ENCODE assay signal across 20 cellular contexts in the genomic region with DNA sequence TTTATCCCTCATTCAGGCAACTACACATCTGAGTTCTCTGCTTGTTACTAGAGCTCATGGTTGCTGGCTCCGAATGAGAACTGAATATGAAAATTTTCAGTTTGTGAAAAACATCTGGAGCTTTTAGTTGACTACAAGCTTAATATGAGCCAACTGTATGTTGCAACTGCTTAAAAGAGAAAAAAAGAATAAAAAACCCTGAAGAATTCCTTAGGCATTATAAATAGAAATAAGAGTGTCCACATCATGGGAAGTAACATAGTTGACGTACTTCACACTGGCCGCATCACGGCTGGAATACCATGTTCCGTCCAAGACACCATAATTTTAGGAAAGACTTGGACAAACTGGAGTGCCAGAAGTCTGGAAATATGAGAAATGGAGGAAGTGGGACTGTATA. TPM values are rescaled to one million over a fixed set of nuclear protein-coding genes. Genes with fewer than 3 reads are reported as not detected.
DNase-seq lines count a peak whose midpoint lies in the region; ATAC-seq and TF ChIP-seq lines count a peak whose summit lies in the region.
"Had no signal": no experiment of that assay in that cellular context is flagged by ENCODE, and none has a peak within 500 bp of the region (broad histone marks: within the 10 kb centered on the region; RNA-seq: fewer than 3 reads in every experiment).

No MANE protein-coding gene starts in this region.

- WGBS in heart left ventricle, 4 donors: 32 to 46% (median 44%) methylated on average over 5 of the region's 5 CpGs
- 33 to 49% (median 37%) methylated on average over 5 of the region's 5 CpGs for WGBS in psoas muscle, 3 donors
- WGBS in aorta, 2 donors: 20 to 22% methylated on average over 5 of the region's 5 CpGs

- intact Hi-C loops in heart left ventricle (cut with DNase I): no loop called here
- intact Hi-C loops in psoas muscle (cut with DNase I): no loop called here
- intact Hi-C loops in aorta (cut with DNase I): no loop called here

- no peaks in the 10 kb centered on the region for H3K27me3 ChIP-seq in heart left ventricle
- no peaks in the 10 kb centered on the region for H3K27me3 ChIP-seq in psoas muscle (ENCODE audit: insufficient read depth in 3 of 3, low read length in 2 of 3)
- H3K27me3 ChIP-seq in aorta (ENCODE audit: control insufficient read depth in 1 of 2, insufficient read depth in 2 of 2, low read length in 1 of 2): no peaks in the 10 kb centered on the region
- no peaks in the 10 kb centered on the region for H3K27me3 ChIP-seq in BE2C
- H3K27me3 ChIP-seq: vagina had no signal

- no peaks in the 10 kb centered on the region for H3K36me3 ChIP-seq in heart left ventricle
- no peaks in the 10 kb centered on the region for H3K36me3 ChIP-seq in psoas muscle (ENCODE audit: insufficient read depth in 1 of 2, low read depth in 1 of 2)
- no peaks in the 10 kb centered on the region for H3K36me3 ChIP-seq in aorta (ENCODE audit: control insufficient read depth in 1 of 2, insufficient read depth in 2 of 2, low read length in 1 of 2)
- H3K36me3 ChIP-seq in BE2C: no peaks in the 10 kb centered on the region
- H3K36me3 ChIP-seq: prostate gland, vagina had no signal

- H3K4me3 ChIP-seq in coronary artery (no peak overlapping the region), heart left ventricle (peak overlapping the region in 1 of 12 donors; percentile 9), psoas muscle (no peak overlapping the region), aorta (ENCODE audit: low read length in 2 of 2) (no peak overlapping the region), BE2C (ENCODE audit: low read depth, low read length) (no peak overlapping the region)
- H3K4me3 ChIP-seq: prostate gland, vagina had no signal

- TF ChIP-seq POLR2A in heart left ventricle (IDR thresholded peaks at IDR 0.05): no peak

- DNase-seq in coronary artery (ENCODE audit: low spot score): peak; percentile 84
- peak in 4 of 5 donors; percentile 39 to 64 (median 54) for DNase-seq in heart left ventricle
- DNase-seq in psoas muscle: peak; percentile 42 to 70
- no peak for DNase-seq in aorta
- no peak for DNase-seq in stimulated activated CD4-positive, alpha-beta T cell treated with anti-CD3 and anti-CD28 coated beads, Interleukin-1b, Interleukin-23, amount 100 ng/mL, for 48 hours
- no peak for DNase-seq in BE2C
- DNase-seq: activated CD4-positive, alpha-beta T cell treated with anti-CD3 and anti-CD28 coated beads, Interleukin-2, amount 50 U/mL, for 1 hour; activated naive CD4-positive, alpha-beta T cell treated with Interleukin-2 at 50 U/mL for 16 hours; activated T-cell treated with anti-CD3 and anti-CD28 coated beads for 4 hours; cortex of kidney; glutamatergic neuron; KG1; natural killer cell; NCI-H2029; NCI-H446; stimulated activated naive CD4-positive, alpha-beta T cell treated with Interleukin-2 at 50 U/mL for 16 hours had no signal

- TF ChIP-seq CTCF in coronary artery (IDR thresholded peaks at IDR 0.05) (no peak), heart left ventricle (IDR thresholded peaks at IDR 0.05) (no peak), psoas muscle (IDR thresholded peaks at IDR 0.05) (no peak), BE2C (IDR thresholded peaks at IDR 0.05; ENCODE audit: low read depth, low read length) (no peak)

- H3K9me3 ChIP-seq in heart left ventricle (no peaks in the 10 kb centered on the region), psoas muscle (no peaks in the 10 kb centered on the region), aorta (ENCODE audit: control insufficient read depth, low read length) (no peaks in the 10 kb centered on the region), BE2C (no peaks in the 10 kb centered on the region)
- H3K9me3 ChIP-seq: prostate gland, vagina had no signal

- peaks cover 0 to 77% (median 22%) of the 10 kb centered on the region in 12 donors for H3K4me1 ChIP-seq in heart left ventricle
- peaks cover 2% of the 10 kb centered on the region for H3K4me1 ChIP-seq in psoas muscle
- H3K4me1 ChIP-seq in aorta (ENCODE audit: control insufficient read depth in 1 of 2, insufficient read depth in 2 of 2, low read length in 2 of 2): peaks cover 5% of the 10 kb centered on the region in 2 donors
- no peaks in the 10 kb centered on the region for H3K4me1 ChIP-seq in BE2C
- H3K4me1 ChIP-seq: prostate gland, vagina had no signal

- ATAC-seq in heart left ventricle (peak; percentile 81 to 83 (median 82)), psoas muscle (peak; percentile 25 to 70 (median 62)), aorta (ENCODE audit: low FRiP score) (peak; percentile 81), HG03469 (IDR thresholded peaks at IDR 0.05; ENCODE audit: unreplicated experiment) (no peak)
- ATAC-seq: natural killer cell had no signal

- H3K27ac ChIP-seq in coronary artery: peak overlapping the region; percentile 42 to 79
- H3K27ac ChIP-seq in heart left ventricle: peak overlapping the region; percentile 15 to 76 (median 62)
- H3K27ac ChIP-seq in psoas muscle: no peak overlapping the region
- H3K27ac ChIP-seq in aorta (ENCODE audit: low read depth in 1 of 2, low read length in 2 of 2): no peak overlapping the region
- H3K27ac ChIP-seq: prostate gland, RWPE1, vagina had no signal

RNA-seq across cellular contexts. Expression of a gene that starts 57.9 kb away (rescaled TPM):
- total RNA-seq in heart left ventricle (100 to 1,000 TPM; 129 to 295 (median 214) TPM), psoas muscle (1 to 10 TPM; 2.1 to 4.1 (median 2.6) TPM), aorta (10 to 100 TPM; 94.7 to 99.3 TPM)
- polyA plus RNA-seq in heart left ventricle (10 to 100 TPM; 44.5 to 46.7 TPM), psoas muscle (under 1 TPM; 0.53 to 0.99 (median 0.66) TPM), aorta (10 to 100 TPM in 1 of 2 donors, 1 to 10 TPM in 1; 7.4 to 30.1 TPM)
- 0.26 TPM for polyA plus RNA-seq in BE2C (2012; ENCODE audit: insufficient read depth, insufficient read length, low read depth)

Comparison
In these comparisons a context has a peak if more than half of its experiments do, and no peak if none do; other contexts are left out.
1. DNase-seq: peak in coronary artery (single experiment), heart left ventricle (4 of 5) and psoas muscle (2 of 2); none in aorta (0 of 2), stimulated activated CD4-positive, alpha-beta T cell treated with anti-CD3 and anti-CD28 coated beads, Interleukin-1b, Interleukin-23, amount 100 ng/mL, for 48 hours (single experiment) and BE2C (single experiment).
2. H3K27ac ChIP-seq: peak in coronary artery (2 of 2) and heart left ventricle (12 of 12); none in psoas muscle (single experiment) and aorta (0 of 2).
3. RNA of a gene that starts 57.9 kb away (total RNA-seq): 129 to 295 TPM in heart left ventricle and 94.7 to 99.3 TPM in aorta; 2.1 to 4.1 TPM in psoas muscle; every median in the first group is over 10 times any median in the second.